ENCODE assay signal across 11 cellular contexts in genomic region chr17:75228847-75229246, GRCh38. TPM values are rescaled to one million over a fixed set of nuclear protein-coding genes. Genes with fewer than 3 reads are reported as not detected.
DNase-seq lines count a peak whose midpoint lies in the region; ATAC-seq and TF ChIP-seq lines count a peak whose summit lies in the region.
"Had no signal": no experiment of that assay in that cellular context is flagged by ENCODE, and none has a peak within 500 bp of the region (broad histone marks: within the 10 kb centered on the region; RNA-seq: fewer than 3 reads in every experiment).

No MANE protein-coding gene starts in this region.

- intact Hi-C loops in dorsolateral prefrontal cortex (cut with DNase I) (no loop called here), sciatic nerve (cut with DNase I) (no loop called here), thyroid gland (cut with DNase I) (no loop called here), MCF 10A (cut with micrococcal nuclease) (no loop called here)

- no peaks in the 10 kb centered on the region for H3K9me3 ChIP-seq in thyroid gland
- H3K9me3 ChIP-seq: SJCRH30 had no signal

- no peaks in the 10 kb centered on the region for H3K9me3 Mint-ChIP-seq in activated CD4-positive, alpha-beta T cell treated with anti-CD3 and anti-CD28 coated beads, Interleukin-2, amount 10 ng/mL, durations not matched to agents 7 days and 5 days
- no peaks in the 10 kb centered on the region for H3K9me3 Mint-ChIP-seq in MCF 10A (ENCODE audit: unreplicated experiment)

- POLR2A ChIA-PET in activated CD4-positive, alpha-beta T cell treated with anti-CD3 and anti-CD28 coated beads, Interleukin-2, amount 10 ng/mL, durations not matched to agents 7 days and 5 days (lab: Charles Lee), result no interaction called here
- POLR2A ChIA-PET in MCF 10A (lab: Yijun Ruan, JAX), result interaction anchor here (0.7 to 1.4 kb wide), 6 partner anchors 8 to 391 kb away, joined by 3 to 4 read pairs (median 3); no protein-coding TSS in a partner anchor

- H3K27ac ChIP-seq in HL-60 (replicated peaks) (peak overlapping the region; percentile 62), dorsolateral prefrontal cortex (peak overlapping the region in 47 of 59 donors; percentile 3 to 86 (median 56)), thyroid gland (no peak overlapping the region)
- H3K27ac ChIP-seq: SJCRH30 had no signal

- BruUV-seq in MCF 10A (replicated peaks; lab: Mats Ljungman, UMichigan), result no TSS peak

- DNase-seq in HL-60 (ENCODE audit: low read depth in 1 of 2, low spot score in 1 of 2) (peak; percentile 55 to 87), dorsolateral prefrontal cortex (no peak), sciatic nerve (ENCODE audit: low spot score) (no peak), thyroid gland (no peak), MCF 10A (ENCODE audit: unreplicated experiment) (no peak)
- no peak for DNase-seq in activated CD4-positive, alpha-beta T cell treated with anti-CD3 and anti-CD28 coated beads, Interleukin-2, amount 10 ng/mL, durations not matched to agents 7 days and 5 days
- DNase-seq: activated CD8-positive, alpha-beta memory T cell treated with anti-CD3 and anti-CD28 coated beads, Interleukin-2, amount 50 U/mL, for 48 hours; foreskin melanocyte; NCI-H1436 treated with DMSO at 0.1 percent for 48 hours; NCI-H524 treated with DMSO at 0.1 percent for 48 hours; SJCRH30 had no signal

- no peak for TF ChIP-seq CTCF in HL-60 (IDR thresholded peaks at IDR 0.05; ENCODE audit: insufficient read depth, low read length)
- TF ChIP-seq CTCF in dorsolateral prefrontal cortex (IDR thresholded peaks at IDR 0.05 in 54 of 56, conservative IDR thresholded peaks at IDR 0.05 in 2 of 56; ENCODE audit: low read depth in 1 of 56, partially characterized antibody in 56 of 56), result no peak
- TF ChIP-seq CTCF in thyroid gland (IDR thresholded peaks at IDR 0.05), result no peak
- TF ChIP-seq CTCF in MCF 10A (IDR thresholded peaks at IDR 0.05; ENCODE audit: unreplicated experiment), result no peak

- H3K27ac Mint-ChIP-seq in activated CD4-positive, alpha-beta T cell treated with anti-CD3 and anti-CD28 coated beads, Interleukin-2, amount 10 ng/mL, durations not matched to agents 7 days and 5 days, result no peak overlapping the region
- no peak overlapping the region for H3K27ac Mint-ChIP-seq in MCF 10A (ENCODE audit: low read depth, unreplicated experiment)

- CTCF ChIA-PET in activated CD4-positive, alpha-beta T cell treated with anti-CD3 and anti-CD28 coated beads, Interleukin-2, amount 10 ng/mL, durations not matched to agents 7 days and 5 days (lab: Charles Lee), result interaction anchor here (0.6 to 1.9 kb wide), 7 partner anchors 11 to 219 kb away, joined by 3 to 11 read pairs (median 3); partner anchors contain the start of gene MIF4GD
- CTCF ChIA-PET in MCF 10A (lab: Yijun Ruan, JAX), result interaction anchor here (0.7 to 1.1 kb wide), 2 partner anchors 11 to 27 kb away, joined by 3 to 6 read pairs; no protein-coding TSS in a partner anchor

- H3K4me3 ChIP-seq in HL-60 (replicated peaks; ENCODE audit: insufficient read depth, low read length) (no peak overlapping the region), dorsolateral prefrontal cortex (no peak overlapping the region), thyroid gland (replicated peaks in 1 of 3) (no peak overlapping the region)
- H3K4me3 ChIP-seq: SJCRH30 had no signal

- H3K4me3 Mint-ChIP-seq in activated CD4-positive, alpha-beta T cell treated with anti-CD3 and anti-CD28 coated beads, Interleukin-2, amount 10 ng/mL, durations not matched to agents 7 days and 5 days, result no peak overlapping the region
- no peak overlapping the region for H3K4me3 Mint-ChIP-seq in MCF 10A (ENCODE audit: unreplicated experiment)

- H3K4me1 ChIP-seq in thyroid gland, result no peaks in the 10 kb centered on the region
- H3K4me1 ChIP-seq: SJCRH30 had no signal

- no peak for TF ChIP-seq POLR2A in thyroid gland (IDR thresholded peaks at IDR 0.05)

- H3K27me3 ChIP-seq in HL-60 (ENCODE audit: insufficient read depth, poor library complexity, severe bottlenecking) (no peaks in the 10 kb centered on the region), dorsolateral prefrontal cortex (no peaks in the 10 kb centered on the region), thyroid gland (no peaks in the 10 kb centered on the region)
- H3K27me3 ChIP-seq: SJCRH30 had no signal

- ATAC-seq in sciatic nerve, result peak; percentile 31

- peaks cover 33% of the 10 kb centered on the region for H3K36me3 Mint-ChIP-seq in activated CD4-positive, alpha-beta T cell treated with anti-CD3 and anti-CD28 coated beads, Interleukin-2, amount 10 ng/mL, durations not matched to agents 7 days and 5 days (ENCODE audit: low read depth)
- peaks cover 63% of the 10 kb centered on the region for H3K36me3 Mint-ChIP-seq in MCF 10A (ENCODE audit: insufficient read depth, unreplicated experiment)

- H3K36me3 ChIP-seq in thyroid gland, result peaks cover 51 to 55% of the 10 kb centered on the region in 2 donors

- no peaks in the 10 kb centered on the region for H3K4me1 Mint-ChIP-seq in activated CD4-positive, alpha-beta T cell treated with anti-CD3 and anti-CD28 coated beads, Interleukin-2, amount 10 ng/mL, durations not matched to agents 7 days and 5 days
- no peaks in the 10 kb centered on the region for H3K4me1 Mint-ChIP-seq in MCF 10A (ENCODE audit: insufficient read depth, unreplicated experiment)

- 84 to 90% methylated on average over 4 of the region's 4 CpGs for WGBS in thyroid gland, 2 donors

- no peaks in the 10 kb centered on the region for H3K27me3 Mint-ChIP-seq in activated CD4-positive, alpha-beta T cell treated with anti-CD3 and anti-CD28 coated beads, Interleukin-2, amount 10 ng/mL, durations not matched to agents 7 days and 5 days
- H3K27me3 Mint-ChIP-seq in MCF 10A (ENCODE audit: insufficient read depth, unreplicated experiment), result no peaks in the 10 kb centered on the region

RNA-seq across cellular contexts. Expression of gene NUP85, which starts 23.4 kb away (rescaled TPM):
- 10 to 100 TPM; 31.2 to 80.8 (median 50.2) TPM for total RNA-seq in dorsolateral prefrontal cortex
- total RNA-seq in sciatic nerve, result 71.1 TPM
- 100 to 1,000 TPM; 140 to 172 TPM for total RNA-seq in activated CD4-positive, alpha-beta T cell treated with anti-CD3 and anti-CD28 coated beads, Interleukin-2, amount 10 ng/mL, durations not matched to agents 7 days and 5 days
- 10 to 100 TPM; 24.7 to 31.7 (median 27.1) TPM for total RNA-seq in thyroid gland
- total RNA-seq in MCF 10A (2022), result 42.3 and 49.2 TPM in 2 replicates

RNA-seq across cellular contexts. Expression of gene GGA3, which starts 32.6 kb away (rescaled TPM):
- total RNA-seq in dorsolateral prefrontal cortex (10 to 100 TPM; 41.9 to 89.7 (median 60.2) TPM), sciatic nerve (75.0 TPM), thyroid gland (10 to 100 TPM; 22.5 to 38.4 (median 24.1) TPM), MCF 10A (2022) (32.7 and 39.5 TPM in 2 replicates)
- total RNA-seq in activated CD4-positive, alpha-beta T cell treated with anti-CD3 and anti-CD28 coated beads, Interleukin-2, amount 10 ng/mL, durations not matched to agents 7 days and 5 days, result 10 to 100 TPM; 80.2 to 86.1 TPM

RNA-seq across cellular contexts. Expression of gene MRPS7, which starts 32.8 kb away (rescaled TPM):
- total RNA-seq in dorsolateral prefrontal cortex (10 to 100 TPM; 33.7 to 71.4 (median 51.1) TPM), sciatic nerve (21.8 TPM), thyroid gland (10 to 100 TPM; 29.9 to 59.4 (median 41.0) TPM), MCF 10A (2022) (73.9 and 75.0 TPM in 2 replicates)
- 10 to 100 TPM; 35.4 to 38.2 TPM for total RNA-seq in activated CD4-positive, alpha-beta T cell treated with anti-CD3 and anti-CD28 coated beads, Interleukin-2, amount 10 ng/mL, durations not matched to agents 7 days and 5 days

RNA-seq across cellular contexts. Expression of gene MIF4GD, which starts 42.2 kb away (rescaled TPM):
- total RNA-seq in dorsolateral prefrontal cortex (10 to 100 TPM in 111 of 120 experiments, 1 to 10 TPM in 9; 7.9 to 31.1 (median 15.6) TPM), sciatic nerve (26.2 TPM), thyroid gland (10 to 100 TPM; 17.7 to 31.1 (median 23.0) TPM), MCF 10A (2022) (23.3 and 29.6 TPM in 2 replicates)
- 10 to 100 TPM; 44.4 to 44.6 TPM for total RNA-seq in activated CD4-positive, alpha-beta T cell treated with anti-CD3 and anti-CD28 coated beads, Interleukin-2, amount 10 ng/mL, durations not matched to agents 7 days and 5 days

RNA-seq across cellular contexts. Expression of gene SUMO2, which starts 46.1 kb away (rescaled TPM):
- 100 to 1,000 TPM; 161 to 320 (median 250) TPM for total RNA-seq in dorsolateral prefrontal cortex
- 296 TPM for total RNA-seq in sciatic nerve
- total RNA-seq in activated CD4-positive, alpha-beta T cell treated with anti-CD3 and anti-CD28 coated beads, Interleukin-2, amount 10 ng/mL, durations not matched to agents 7 days and 5 days, result 100 to 1,000 TPM; 527 to 642 TPM
- 100 to 1,000 TPM in 1 of 4 donors, 10 to 100 TPM in 3; 61.9 to 100 (median 82.1) TPM for total RNA-seq in thyroid gland
- total RNA-seq in MCF 10A (2022), result 186 and 194 TPM in 2 replicates

Comparison
In these comparisons a context has a peak if more than half of its experiments do, and no peak if none do; other contexts are left out.
1. DNase-seq: peak in HL-60 (2 of 2); none in dorsolateral prefrontal cortex (0 of 10), sciatic nerve (single experiment), activated CD4-positive, alpha-beta T cell treated with anti-CD3 and anti-CD28 coated beads, Interleukin-2, amount 10 ng/mL, durations not matched to agents 7 days and 5 days (single experiment), thyroid gland (0 of 2) and MCF 10A (single experiment).
2. H3K27ac ChIP-seq: peak in HL-60 (single experiment) and dorsolateral prefrontal cortex (47 of 59); none in thyroid gland (0 of 3).